Comparison of ENCODE assay signal across 2 cellular contexts in genomic region chr18:21278218-21278617, GRCh38. TPM values are rescaled to one million over a fixed set of nuclear protein-coding genes. Genes with fewer than 3 reads are reported as not detected.
"Had no signal": no experiment of that assay in that cellular context is flagged by ENCODE, and none has a peak within 500 bp of the region (broad histone marks: within the 10 kb centered on the region; RNA-seq: fewer than 3 reads in every experiment).

No MANE protein-coding gene starts in this region.

RNA-seq across cellular contexts. Expression of gene GREB1L, which starts 36.2 kb away (rescaled TPM):
- total RNA-seq: HT-29, K562 had no signal
